15 cellular contexts compared by ENCODE assay signal in the genomic region with DNA sequence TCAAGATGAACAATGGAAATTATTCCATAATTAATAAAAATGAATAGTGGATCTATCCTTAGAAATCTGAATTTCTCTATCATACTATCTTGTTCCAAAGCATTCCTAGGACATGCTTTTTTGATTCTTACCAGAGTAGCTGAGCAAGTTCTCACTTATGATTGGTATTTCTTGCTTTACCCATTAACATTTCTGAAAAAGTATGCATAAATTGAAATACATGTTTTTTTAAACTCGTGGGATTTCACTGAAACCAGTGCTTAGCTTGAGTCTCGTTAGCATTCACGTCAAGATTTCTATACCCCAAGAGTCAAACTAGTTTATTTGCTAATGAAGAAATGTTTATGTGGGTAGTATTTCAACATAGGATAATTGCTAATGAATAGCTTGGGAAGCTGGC.
"Had no signal": no experiment of that assay in that cellular context is flagged by ENCODE, and none has a peak within 500 bp of the region (broad histone marks: within the 10 kb centered on the region; RNA-seq: fewer than 3 reads in every experiment).

No MANE protein-coding gene starts in this region.

- H3K27ac Mint-ChIP-seq: natural killer cell had no signal

- H3K27ac ChIP-seq: coronary artery, right atrium auricular region, sigmoid colon, tibial artery, upper lobe of left lung, vagina had no signal

- H3K9me3 Mint-ChIP-seq: natural killer cell, neural crest cell had no signal

- H3K9me3 ChIP-seq: right atrium auricular region, sigmoid colon, tibial artery, upper lobe of left lung, vagina had no signal

- H3K4me3 Mint-ChIP-seq: natural killer cell, neural crest cell had no signal

- H3K36me3 Mint-ChIP-seq: natural killer cell had no signal

- H3K27me3 ChIP-seq: right atrium auricular region, sigmoid colon, tibial artery, upper lobe of left lung, vagina had no signal

- H3K4me1 ChIP-seq: sigmoid colon, tibial artery had no signal

- H3K4me3 ChIP-seq: coronary artery, right atrium auricular region, sigmoid colon, tibial artery, upper lobe of left lung, vagina had no signal

- DNase-seq: effector CD4-positive, alpha-beta T cell; foreskin fibroblast; kidney glomerular epithelial cell; mammary epithelial cell; natural killer cell; sigmoid colon; small intestine; stimulated activated CD4-positive, alpha-beta T cell treated with anti-CD3 and anti-CD28 coated beads, Interleukin-2, amount 100 ng/mL, for 48 hours; stimulated activated naive CD4-positive, alpha-beta T cell treated with Interleukin-2 at 50 U/mL for 16 hours; tibial artery; upper lobe of left lung had no signal

- ATAC-seq: natural killer cell had no signal

- H3K36me3 ChIP-seq: right atrium auricular region, sigmoid colon, tibial artery, upper lobe of left lung, vagina had no signal
